ENCODE assay signal across 8 cellular contexts in genomic region chr13:48505597-48506091, GRCh38. TPM values are rescaled to one million over a fixed set of nuclear protein-coding genes. Genes with fewer than 3 reads are reported as not detected.
A peak's percentile ranks its signal among the peaks of the same experiment; 100 is the strongest.
DNase-seq lines count a peak whose midpoint lies in the region; ATAC-seq and TF ChIP-seq lines count a peak whose summit lies in the region.

No MANE protein-coding gene starts in this region.

- DNase-seq in CD1c-positive myeloid dendritic cell (ENCODE audit: extremely low spot score): peak; percentile 93
- DNase-seq in activated CD4-positive, alpha-beta T cell treated with anti-CD3 and anti-CD28 coated beads for 1 hour: peak; percentile 24
- DNase-seq in fibroblast of lung (ENCODE audit: low read depth in 2 of 2): peak in 1 of 2 donors; percentile 52
- no peak for DNase-seq in smooth muscle cell (lab: John Stamatoyannopoulos, UW; ENCODE audit: unreplicated experiment)
- DNase-seq in putamen (ENCODE audit: low spot score): no peak
- DNase-seq in kidney glomerular epithelial cell (lab: John Stamatoyannopoulos, UW): no peak

- H3K27me3 ChIP-seq in fibroblast of lung (ENCODE audit: control insufficient read depth, insufficient read depth, low read length) (no peaks in the 10 kb centered on the region), smooth muscle cell (ENCODE audit: low read depth) (no peaks in the 10 kb centered on the region)

- H3K9me3 ChIP-seq in fibroblast of lung (ENCODE audit: control insufficient read depth, insufficient read depth, low read depth, low read length): no peaks in the 10 kb centered on the region
- no peaks in the 10 kb centered on the region for H3K9me3 ChIP-seq in smooth muscle cell (replicated peaks; ENCODE audit: low read depth)

- H3K36me3 ChIP-seq in fibroblast of lung (ENCODE audit: control insufficient read depth, insufficient read depth, low read length) (peaks cover 1% of the 10 kb centered on the region), smooth muscle cell (ENCODE audit: low read depth) (no peaks in the 10 kb centered on the region)

- peaks cover 3% of the 10 kb centered on the region for H3F3A ChIP-seq in smooth muscle cell (ENCODE audit: low read depth)

- ATAC-seq in GM19397 (IDR thresholded peaks at IDR 0.05; ENCODE audit: unreplicated experiment) (peak; percentile 70), HG03439 (IDR thresholded peaks at IDR 0.05; ENCODE audit: unreplicated experiment) (peak; percentile 63)

- no peak overlapping the region for H3K4me3 ChIP-seq in fibroblast of lung (replicated peaks in 1 of 4; ENCODE audit: control extremely low read depth in 1 of 4, insufficient read depth in 1 of 4, low read depth in 3 of 4, low read length in 4 of 4)
- no peak overlapping the region for H3K4me3 ChIP-seq in smooth muscle cell

- peaks cover 5% of the 10 kb centered on the region for H3K4me1 ChIP-seq in fibroblast of lung (ENCODE audit: control insufficient read depth, extremely low read depth, insufficient read depth, low read length)
- H3K4me1 ChIP-seq in smooth muscle cell (ENCODE audit: low read depth): no peaks in the 10 kb centered on the region

- H3K79me2 ChIP-seq in fibroblast of lung (ENCODE audit: control insufficient read depth, insufficient read depth, low read length) (no peaks in the 10 kb centered on the region), smooth muscle cell (ENCODE audit: low read depth) (no peaks in the 10 kb centered on the region)

- H3K27ac ChIP-seq in fibroblast of lung (ENCODE audit: insufficient read depth, low read length) (peak overlapping the region; percentile 26), smooth muscle cell (ENCODE audit: low read depth) (peak overlapping the region; percentile 76)

- H3K9ac ChIP-seq in fibroblast of lung (ENCODE audit: insufficient read depth, low read length) (no peak overlapping the region), smooth muscle cell (ENCODE audit: low read depth) (peak overlapping the region; percentile 2)

- H2AFZ ChIP-seq in fibroblast of lung (ENCODE audit: low read length) (peak overlapping the region; percentile 0), smooth muscle cell (ENCODE audit: low read depth) (no peak overlapping the region)

- TF ChIP-seq CTCF in fibroblast of lung (conservative IDR thresholded peaks at IDR 0.05 in 1 of 2, IDR thresholded peaks at IDR 0.05 in 1 of 2; ENCODE audit: low read depth in 1 of 2, low read length in 2 of 2) (no peak), smooth muscle cell (IDR thresholded peaks at IDR 0.05; ENCODE audit: borderline replicate concordance, insufficient read depth, poor library complexity, severe bottlenecking) (no peak)

- WGBS in smooth muscle cell (ENCODE audit: low lambda C conversion rate): 78% methylated on average over 11 of the region's 11 CpGs

- H4K20me1 ChIP-seq in fibroblast of lung (ENCODE audit: control insufficient read depth, extremely low read depth, insufficient read depth, low read length) (no peaks in the 10 kb centered on the region), smooth muscle cell (ENCODE audit: low read depth) (no peaks in the 10 kb centered on the region)

- H3K4me2 ChIP-seq in fibroblast of lung (ENCODE audit: extremely low read depth, insufficient read depth, low read length) (no peak overlapping the region), smooth muscle cell (no peak overlapping the region)

RNA-seq across cellular contexts. Expression of gene RCBTB2, which starts 27.2 kb away (rescaled TPM):
- total RNA-seq in fibroblast of lung: 6.9 and 8.4 TPM in 2 replicates
- polyA plus RNA-seq in fibroblast of lung: 6.0 and 9.6 TPM in 2 replicates
- polyA plus RNA-seq in fibroblast of lung (2012): 4.7 and 6.0 TPM in 2 replicates
- polyA minus RNA-seq in fibroblast of lung (ENCODE audit: low replicate concordance): 1.7 and 2.4 TPM in 2 replicates
- total RNA-seq in smooth muscle cell: 2.6 and 5.0 TPM in 2 replicates
- polyA plus RNA-seq in smooth muscle cell: 1.8 and 3.7 TPM in 2 replicates

Comparison
In these comparisons a context has a peak if more than half of its experiments do, and no peak if none do; other contexts are left out.
1. DNase-seq: peak in CD1c-positive myeloid dendritic cell (single experiment) and activated CD4-positive, alpha-beta T cell treated with anti-CD3 and anti-CD28 coated beads for 1 hour (single experiment); none in smooth muscle cell (single experiment), putamen (single experiment) and kidney glomerular epithelial cell (single experiment).